Comparison of ENCODE assay signal across 1 cellular context in the genomic region with DNA sequence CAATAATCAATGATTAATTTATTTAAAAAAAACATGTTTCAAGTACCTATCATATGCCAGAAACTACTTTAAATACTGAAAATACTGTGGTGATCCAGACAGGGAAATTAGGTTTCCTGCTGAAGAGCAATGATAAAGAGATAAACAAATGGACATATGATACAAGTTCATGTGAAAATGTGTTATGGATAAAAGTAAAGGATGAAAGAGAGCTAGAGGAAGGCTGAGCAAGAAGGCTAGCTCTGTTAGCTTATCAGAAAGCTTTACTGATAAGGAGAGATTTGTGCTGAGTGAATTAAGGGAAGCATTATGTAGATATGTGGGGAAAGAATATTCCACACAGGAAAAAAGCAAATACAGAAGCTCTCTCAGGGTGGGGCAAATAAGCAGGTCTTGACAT.
TF ChIP-seq lines count a peak whose summit lies in the region.

No MANE protein-coding gene starts in this region.

TF ChIP-seq in SK-N-SH treated with all-trans-retinoic acid at 6 μM for 48 hours, 23 proteins besides CTCF, POLR2A, EP300 and RAD21 (continued from another document):
- TF ChIP-seq, protein P1, sequence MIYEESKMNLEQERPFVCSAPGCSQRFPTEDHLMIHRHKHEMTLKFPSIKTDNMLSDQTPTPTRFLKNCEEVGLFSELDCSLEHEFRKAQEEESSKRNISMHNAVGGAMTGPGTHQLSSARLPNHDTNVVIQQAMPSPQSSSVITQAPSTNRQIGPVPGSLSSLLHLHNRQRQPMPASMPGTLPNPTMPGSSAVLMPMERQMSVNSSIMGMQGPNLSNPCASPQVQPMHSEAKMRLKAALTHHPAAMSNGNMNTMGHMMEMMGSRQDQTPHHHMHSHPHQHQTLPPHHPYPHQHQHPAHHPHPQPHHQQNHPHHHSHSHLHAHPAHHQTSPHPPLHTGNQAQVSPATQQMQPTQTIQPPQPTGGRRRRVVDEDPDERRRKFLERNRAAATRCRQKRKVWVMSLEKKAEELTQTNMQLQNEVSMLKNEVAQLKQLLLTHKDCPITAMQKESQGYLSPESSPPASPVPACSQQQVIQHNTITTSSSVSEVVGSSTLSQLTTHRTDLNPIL (CRISPR knock-in tag; IDR thresholded peaks at IDR 0.05; ENCODE audit: low read depth), result no peak
- TF ChIP-seq, protein P2, sequence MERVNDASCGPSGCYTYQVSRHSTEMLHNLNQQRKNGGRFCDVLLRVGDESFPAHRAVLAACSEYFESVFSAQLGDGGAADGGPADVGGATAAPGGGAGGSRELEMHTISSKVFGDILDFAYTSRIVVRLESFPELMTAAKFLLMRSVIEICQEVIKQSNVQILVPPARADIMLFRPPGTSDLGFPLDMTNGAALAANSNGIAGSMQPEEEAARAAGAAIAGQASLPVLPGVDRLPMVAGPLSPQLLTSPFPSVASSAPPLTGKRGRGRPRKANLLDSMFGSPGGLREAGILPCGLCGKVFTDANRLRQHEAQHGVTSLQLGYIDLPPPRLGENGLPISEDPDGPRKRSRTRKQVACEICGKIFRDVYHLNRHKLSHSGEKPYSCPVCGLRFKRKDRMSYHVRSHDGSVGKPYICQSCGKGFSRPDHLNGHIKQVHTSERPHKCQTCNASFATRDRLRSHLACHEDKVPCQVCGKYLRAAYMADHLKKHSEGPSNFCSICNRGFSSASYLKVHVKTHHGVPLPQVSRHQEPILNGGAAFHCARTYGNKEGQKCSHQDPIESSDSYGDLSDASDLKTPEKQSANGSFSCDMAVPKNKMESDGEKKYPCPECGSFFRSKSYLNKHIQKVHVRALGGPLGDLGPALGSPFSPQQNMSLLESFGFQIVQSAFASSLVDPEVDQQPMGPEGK (CRISPR knock-in tag; IDR thresholded peaks at IDR 0.05; ENCODE audit: borderline replicate concordance), result no peak
TF ChIP-seq in SK-N-SH treated with all-trans-retinoic acid at 6 μM for 48 hours: peak in this region for 6.
